ENCODE assay signal across 7 cellular contexts in the genomic region with DNA sequence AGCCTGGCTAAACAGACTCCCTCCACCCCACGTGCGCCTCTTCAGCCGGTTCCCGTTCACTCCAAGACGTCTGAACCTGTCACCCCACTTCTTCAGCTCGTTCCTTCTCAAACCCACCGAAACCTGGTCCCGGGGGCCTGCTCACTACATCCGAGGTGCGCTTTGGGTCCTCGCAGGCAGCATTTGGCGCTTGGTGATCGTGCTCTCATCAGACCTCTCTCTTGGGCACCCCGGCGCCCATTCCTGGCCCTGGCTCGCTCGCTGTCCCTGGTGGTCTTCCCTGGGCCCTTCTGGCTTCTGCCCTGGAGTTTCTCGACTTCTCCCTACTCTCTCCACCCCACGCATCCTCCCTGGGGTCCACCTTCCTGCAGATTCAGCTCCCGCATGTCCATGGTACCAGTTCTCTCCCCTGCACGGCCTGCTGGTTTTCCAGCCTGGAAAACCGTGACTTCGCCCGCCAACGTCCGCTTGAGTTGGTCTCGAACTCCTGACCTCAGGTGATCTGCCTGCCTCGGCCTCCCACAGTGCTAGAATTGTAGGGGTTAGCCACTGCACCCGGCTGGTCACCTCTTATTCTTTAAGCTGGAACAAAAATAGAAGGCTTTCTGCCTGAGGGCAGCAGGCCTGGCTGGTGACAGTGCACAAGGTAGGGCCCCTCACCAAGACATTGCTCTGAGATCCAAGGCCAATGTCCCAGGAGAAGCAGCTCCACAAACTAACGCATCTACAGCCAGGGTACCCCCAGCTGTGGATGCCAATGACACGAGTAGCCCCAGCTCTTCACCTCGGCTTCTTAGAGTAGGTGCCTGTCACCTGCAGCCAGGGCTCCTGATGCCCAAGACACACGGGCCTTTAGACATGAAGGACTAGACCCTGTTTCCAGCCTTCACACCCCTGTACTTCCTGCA. TPM values are rescaled to one million over a fixed set of nuclear protein-coding genes. Genes with fewer than 3 reads are reported as not detected.
DNase-seq lines count a peak whose midpoint lies in the region; ATAC-seq and TF ChIP-seq lines count a peak whose summit lies in the region.

No MANE protein-coding gene starts in this region.

- H3K4me2 ChIP-seq in hepatocyte: peak overlapping the region; percentile 69

- H3K4me1 Mint-ChIP-seq in activated CD4-positive, alpha-beta memory T cell treated with anti-CD3 and anti-CD28 coated beads, Interleukin-2, amount 10 ng/mL, durations not matched to agents 7 days and 5 days: peaks cover 64% of the 10 kb centered on the region
- peaks cover 22 to 66% of the 10 kb centered on the region in 2 donors for H3K4me1 Mint-ChIP-seq in stimulated activated naive B cell treated with anti-CD40 and anti-IgM and Interleukin-4, amounts not matched to agents 10 μg/mL and 1 μg/mL and 100 μg/mL, for 72 hours

- H3K27me3 ChIP-seq in hepatocyte: no peaks in the 10 kb centered on the region

- H3K36me3 ChIP-seq in hepatocyte (replicated peaks; ENCODE audit: insufficient read depth, low read depth): no peaks in the 10 kb centered on the region

- H3K27me3 Mint-ChIP-seq in activated CD4-positive, alpha-beta memory T cell treated with anti-CD3 and anti-CD28 coated beads, Interleukin-2, amount 10 ng/mL, durations not matched to agents 7 days and 5 days: peaks cover 2% of the 10 kb centered on the region
- H3K27me3 Mint-ChIP-seq in stimulated activated naive B cell treated with anti-CD40 and anti-IgM and Interleukin-4, amounts not matched to agents 10 μg/mL and 1 μg/mL and 100 μg/mL, for 72 hours: no peaks in the 10 kb centered on the region

- no peak for DNase-seq in HEK293T (ENCODE audit: extremely low spot score)
- DNase-seq in activated CD4-positive, alpha-beta memory T cell treated with anti-CD3 and anti-CD28 coated beads, Interleukin-2, amount 10 ng/mL, durations not matched to agents 7 days and 5 days: no peak
- no peak for DNase-seq in hepatocyte (ENCODE audit: low spot score)
- no peak for DNase-seq in stimulated activated naive B cell treated with anti-CD40 and anti-IgM and Interleukin-4, amounts not matched to agents 10 μg/mL and 1 μg/mL and 100 μg/mL, for 72 hours
- DNase-seq in kidney glomerular epithelial cell (lab: John Stamatoyannopoulos, UW): no peak

- no peaks in the 10 kb centered on the region for H3K9me2 ChIP-seq in hepatocyte (replicated peaks; ENCODE audit: insufficient read depth)

- ATAC-seq in stimulated activated naive B cell treated with anti-CD40 and anti-IgM and Interleukin-4, amounts not matched to agents 10 μg/mL and 1 μg/mL and 100 μg/mL, for 72 hours (replicated peaks): no peak
- ATAC-seq in GM18517 (IDR thresholded peaks at IDR 0.05; ENCODE audit: unreplicated experiment) (no peak), HG02623 (IDR thresholded peaks at IDR 0.05; ENCODE audit: unreplicated experiment) (no peak)

- H3K36me3 Mint-ChIP-seq in activated CD4-positive, alpha-beta memory T cell treated with anti-CD3 and anti-CD28 coated beads, Interleukin-2, amount 10 ng/mL, durations not matched to agents 7 days and 5 days (ENCODE audit: low read depth): peaks cover 6% of the 10 kb centered on the region
- peaks cover 3 to 4% of the 10 kb centered on the region in 2 donors for H3K36me3 Mint-ChIP-seq in stimulated activated naive B cell treated with anti-CD40 and anti-IgM and Interleukin-4, amounts not matched to agents 10 μg/mL and 1 μg/mL and 100 μg/mL, for 72 hours

- peaks cover 12% of the 10 kb centered on the region for H3K79me2 ChIP-seq in hepatocyte

- POLR2A ChIA-PET in HEK293T (lab: Yijun Ruan, JAX): interaction anchor here (0.6 to 1.5 kb wide), 3 partner anchors 54 to 223 kb away, joined by 3 read pairs; no protein-coding TSS in a partner anchor
- POLR2A ChIA-PET in activated CD4-positive, alpha-beta memory T cell treated with anti-CD3 and anti-CD28 coated beads, Interleukin-2, amount 10 ng/mL, durations not matched to agents 7 days and 5 days (lab: Charles Lee): interaction anchor here (0.8 to 14.5 kb wide), 17 partner anchors 7 to 389 kb away, joined by 3 to 120 read pairs (median 5); a partner anchor contains a TSS

- peak overlapping the region; percentile 98 for H3K27ac Mint-ChIP-seq in activated CD4-positive, alpha-beta memory T cell treated with anti-CD3 and anti-CD28 coated beads, Interleukin-2, amount 10 ng/mL, durations not matched to agents 7 days and 5 days
- H3K27ac Mint-ChIP-seq in stimulated activated naive B cell treated with anti-CD40 and anti-IgM and Interleukin-4, amounts not matched to agents 10 μg/mL and 1 μg/mL and 100 μg/mL, for 72 hours: peak overlapping the region; percentile 98

- TF ChIP-seq CTCF in hepatocyte (IDR thresholded peaks at IDR 0.05; ENCODE audit: poor library complexity): no peak

- no peaks in the 10 kb centered on the region for H4K20me1 ChIP-seq in hepatocyte (ENCODE audit: insufficient read depth, poor library complexity, severe bottlenecking)

- H3K9me3 Mint-ChIP-seq in activated CD4-positive, alpha-beta memory T cell treated with anti-CD3 and anti-CD28 coated beads, Interleukin-2, amount 10 ng/mL, durations not matched to agents 7 days and 5 days: no peaks in the 10 kb centered on the region
- H3K9me3 Mint-ChIP-seq in stimulated activated naive B cell treated with anti-CD40 and anti-IgM and Interleukin-4, amounts not matched to agents 10 μg/mL and 1 μg/mL and 100 μg/mL, for 72 hours: no peaks in the 10 kb centered on the region

- no peak overlapping the region for H3K4me3 ChIP-seq in hepatocyte

- H3K4me3 Mint-ChIP-seq in activated CD4-positive, alpha-beta memory T cell treated with anti-CD3 and anti-CD28 coated beads, Interleukin-2, amount 10 ng/mL, durations not matched to agents 7 days and 5 days: peak overlapping the region; percentile 86
- H3K4me3 Mint-ChIP-seq in stimulated activated naive B cell treated with anti-CD40 and anti-IgM and Interleukin-4, amounts not matched to agents 10 μg/mL and 1 μg/mL and 100 μg/mL, for 72 hours: peak overlapping the region; percentile 94 to 96

- no peaks in the 10 kb centered on the region for H3K9me3 ChIP-seq in hepatocyte (ENCODE audit: low read depth)

- CTCF ChIA-PET in HEK293T (lab: Yijun Ruan, JAX): interaction anchor here (0.6 to 9.2 kb wide), 13 partner anchors 10 to 228 kb away, joined by 3 to 49 read pairs (median 4); no protein-coding TSS in a partner anchor
- CTCF ChIA-PET in activated CD4-positive, alpha-beta memory T cell treated with anti-CD3 and anti-CD28 coated beads, Interleukin-2, amount 10 ng/mL, durations not matched to agents 7 days and 5 days (lab: Charles Lee): interaction anchor here (0.6 to 4.3 kb wide), 38 partner anchors 8 to 388 kb away, joined by 3 to 42 read pairs (median 4); a partner anchor contains a TSS

- peaks cover 8% of the 10 kb centered on the region for H3K4me1 ChIP-seq in hepatocyte (ENCODE audit: insufficient read depth)

- H2AFZ ChIP-seq in hepatocyte: peak overlapping the region; percentile 5

- H3K27ac ChIP-seq in hepatocyte: peak overlapping the region; percentile 75

- 87% methylated on average over 31 of the region's 33 CpGs for WGBS in hepatocyte (ENCODE audit: low lambda C conversion rate, missing lambda C conversion rate)

TF ChIP-seq in HEK293T, 16 proteins besides CTCF, POLR2A, EP300 and RAD21:
- TF ChIP-seq L3MBTL2 (conservative IDR thresholded peaks at IDR 0.05): peak; percentile 38; the same call in 1 of the 2 replicates
- TF ChIP-seq HDGF (IDR thresholded peaks at IDR 0.05; ENCODE audit: borderline replicate concordance): no peak

RNA-seq across cellular contexts. Expression of a gene that starts 1.0 kb away (rescaled TPM):
- total RNA-seq in activated CD4-positive, alpha-beta memory T cell treated with anti-CD3 and anti-CD28 coated beads, Interleukin-2, amount 10 ng/mL, durations not matched to agents 7 days and 5 days: 10 to 100 TPM; 27.7 to 33.4 TPM
- 13.5 and 29.7 TPM in 2 replicates for total RNA-seq in hepatocyte
- polyA plus RNA-seq in hepatocyte: 21.6 and 22.6 TPM in 2 replicates
